8 cellular contexts compared by ENCODE assay signal in genomic region chr1:46247433-46248121, GRCh38. TPM values are rescaled to one million over a fixed set of nuclear protein-coding genes. Genes with fewer than 3 reads are reported as not detected.
DNase-seq lines count a peak whose midpoint lies in the region; TF ChIP-seq lines count a peak whose summit lies in the region.

Gene RAD54L (plus strand): TSS chr1:46247763. CDS start chr1:46248406, 643 bp downstream.

- no peaks in the 10 kb centered on the region for H3K27me3 ChIP-seq in effector memory CD4-positive, alpha-beta T cell (replicated peaks; ENCODE audit: control insufficient read depth, insufficient read depth, low read length, poor library complexity, severe bottlenecking)

- DNase-seq in CMK (ENCODE audit: low read depth) (peak; percentile 99), GM20000 (ENCODE audit: low spot score) (peak; percentile 98), HT-29 (ENCODE audit: low spot score) (peak; percentile 99), medulla oblongata (ENCODE audit: extremely low spot score) (peak; percentile 99)
- DNase-seq in NK-92 treated with Interleukin-12 subunit alpha and Interleukin-12 subunit beta, amount 100 ng/mL, for 24 hours (lab: John Stamatoyannopoulos, UW), result peak; percentile 96
- DNase-seq in activated CD8-positive, alpha-beta memory T cell treated with anti-CD3 and anti-CD28 coated beads for 1 hour (ENCODE audit: extremely low read depth in 1 of 2, low read depth in 1 of 2), result peak; percentile 88 to 94
- DNase-seq in effector memory CD4-positive, alpha-beta T cell, result peak; percentile 93 to 95 (median 95)
- peak; percentile 95 to 98 (median 96) for DNase-seq in stimulated activated CD4-positive, alpha-beta T cell treated with anti-CD3 and anti-CD28 coated beads, TNF-alpha, amount 100 ng/mL, for 48 hours (ENCODE audit: low read depth in 3 of 3)

- H3K4me3 ChIP-seq in effector memory CD4-positive, alpha-beta T cell (ENCODE audit: insufficient read depth, low read depth, low read length, poor library complexity, severe bottlenecking), result peak within 1 kb of the TSS; percentile 71

- no peaks in the 10 kb centered on the region for H3K36me3 ChIP-seq in effector memory CD4-positive, alpha-beta T cell (ENCODE audit: control insufficient read depth, insufficient read depth, low read length)

- H3K27ac ChIP-seq in effector memory CD4-positive, alpha-beta T cell (ENCODE audit: insufficient read depth, low read length, poor library complexity, severe bottlenecking), result peak within 1 kb of the TSS; percentile 54

- H3K4me1 ChIP-seq in effector memory CD4-positive, alpha-beta T cell (ENCODE audit: control insufficient read depth, insufficient read depth, low read length, poor library complexity, severe bottlenecking), result no peaks in the 10 kb centered on the region

- H3K9me3 ChIP-seq in effector memory CD4-positive, alpha-beta T cell (ENCODE audit: control insufficient read depth, low read length), result no peaks in the 10 kb centered on the region

- TF ChIP-seq CTCF in GM20000 (IDR thresholded peaks at IDR 0.05; ENCODE audit: extremely low read depth, missing control alignments), result no peak

RNA-seq across cellular contexts. Expression of gene RAD54L, which starts in this region (rescaled TPM):
- 22.0 and 32.5 TPM in 2 replicates for total RNA-seq in HT-29 (2014; rRNA removed; shearing (Covaris generic))

Comparison
In these comparisons a context has a peak if more than half of its experiments do, and no peak if none do; other contexts are left out.
1. Peak in every context shown above with its lines: DNase-seq, H3K4me3 ChIP-seq and H3K27ac ChIP-seq.